ENCODE assay signal across 1 cellular context in the genomic region with DNA sequence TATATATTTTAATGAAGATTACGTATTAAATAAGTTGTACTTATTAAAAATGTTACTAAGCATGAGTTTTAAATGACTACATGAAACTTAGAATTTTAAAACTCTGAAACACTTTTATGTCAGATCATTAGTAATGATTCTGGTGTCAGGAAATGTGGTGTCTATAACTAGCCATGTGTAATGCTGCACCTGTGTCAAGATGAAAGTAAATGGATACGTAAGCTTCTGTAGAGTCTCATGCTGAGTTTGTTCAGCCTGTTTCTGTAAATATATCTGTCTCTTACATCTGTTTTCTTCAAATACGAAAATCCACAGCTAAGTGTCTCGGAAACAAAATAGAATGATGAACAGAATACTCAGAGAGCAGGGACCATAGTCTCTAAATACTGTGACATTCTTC.
TF ChIP-seq lines count a peak whose summit lies in the region.

No MANE protein-coding gene starts in this region.

TF ChIP-seq in GM23338, 12 proteins besides CTCF, POLR2A, EP300 and RAD21 (continued from another document):
- TF ChIP-seq ZNF462 (CRISPR knock-in tag; IDR thresholded peaks at IDR 0.05) = no peak
